Comparison of ENCODE assay signal across 1 cellular context in genomic region chr6:44073612-44074382, GRCh38.
TF ChIP-seq lines count a peak whose summit lies in the region.

No MANE protein-coding gene starts in this region.

TF ChIP-seq in K562, 482 proteins besides CTCF, POLR2A, EP300 and RAD21 (continued from another document and continues in another):
- TF ChIP-seq MGA (IDR thresholded peaks at IDR 0.05) (peak; percentile 3; the same call in 1 of the 2 replicates), TCFL5 (CRISPR knock-in tag; conservative IDR thresholded peaks at IDR 0.05) (no peak), ZNF280B (CRISPR knock-in tag; IDR thresholded peaks at IDR 0.05) (no peak), ZNF24 (IDR thresholded peaks at IDR 0.05) (no peak), FOS (IDR thresholded peaks at IDR 0.05; ENCODE audit: extremely low read depth, insufficient read length) (no peak), PHF8 (IDR thresholded peaks at IDR 0.05; ENCODE audit: borderline replicate concordance, low read length) (no peak), CBX3 (IDR thresholded peaks at IDR 0.05; ENCODE audit: borderline replicate concordance in 1 of 2, low read length in 2 of 2) (peak in 1 of 2 experiments; percentile 58; a peak in 1 of 3 replicates), ADNP (tag; IDR thresholded peaks at IDR 0.05) (no peak), ZBTB49 (CRISPR knock-in tag; IDR thresholded peaks at IDR 0.05; ENCODE audit: borderline replicate concordance) (no peak), FOXJ2 (tag; IDR thresholded peaks at IDR 0.05) (no peak), NCOA2 (IDR thresholded peaks at IDR 0.05; ENCODE audit: partially characterized antibody in 2 of 2) (no peak), SP1 (CRISPR knock-in tag; IDR thresholded peaks at IDR 0.05) (peak; percentile 54), HMG20A (CRISPR knock-in tag; conservative IDR thresholded peaks at IDR 0.05) (0 out of 2 replicates have a peak, but pooled peaks have one; percentile 32), PHB (CRISPR knock-in tag; IDR thresholded peaks at IDR 0.05) (0 out of 2 replicates have a peak, but pooled peaks have one; percentile 48), ZNF398 (CRISPR knock-in tag; IDR thresholded peaks at IDR 0.05) (no peak), ZNF644 (tag; IDR thresholded peaks at IDR 0.05; ENCODE audit: low read depth) (no peak), ZBTB5 (IDR thresholded peaks at IDR 0.05) (no peak), HEY1 (CRISPR knock-in tag; IDR thresholded peaks at IDR 0.05; ENCODE audit: borderline replicate concordance) (no peak), PKNOX1 (IDR thresholded peaks at IDR 0.05) (no peak), NR0B1 (IDR thresholded peaks at IDR 0.05; ENCODE audit: partially characterized antibody) (no peak), ATF7 (IDR thresholded peaks at IDR 0.05) (no peak), ZBTB11 (CRISPR knock-in tag; IDR thresholded peaks at IDR 0.05) (peak in 1 of 3 experiments; percentile 60; a peak in 1 of 6 replicates), TOE1 (IDR thresholded peaks at IDR 0.05; ENCODE audit: borderline replicate concordance) (0 out of 2 replicates have a peak, but pooled peaks have one; percentile 13), TOE1 (CRISPR knock-in tag; IDR thresholded peaks at IDR 0.05; ENCODE audit: borderline replicate concordance, low read depth) (no peak), SREBF2 (CRISPR knock-in tag; IDR thresholded peaks at IDR 0.05) (no peak), GATAD2B (IDR thresholded peaks at IDR 0.05; ENCODE audit: borderline replicate concordance) (no peak), NELFE (IDR thresholded peaks at IDR 0.05; ENCODE audit: insufficient read depth, insufficient read length) (no peak), STAG1 (CRISPR knock-in tag; IDR thresholded peaks at IDR 0.05; ENCODE audit: borderline replicate concordance) (peak; percentile 32; the same call in 1 of the 2 replicates), CBFB (CRISPR knock-in tag; IDR thresholded peaks at IDR 0.05) (peak; percentile 17; the same call in 1 of the 2 replicates), KAT2B (IDR thresholded peaks at IDR 0.05; ENCODE audit: low read depth, low read length) (no peak)
